In genomic region chr3:73433079-73433478, GRCh38 we compare ENCODE assay signal across 18 cellular contexts.
"Had no signal": no experiment of that assay in that cellular context is flagged by ENCODE, and none has a peak within 500 bp of the region (broad histone marks: within the 10 kb centered on the region; RNA-seq: fewer than 3 reads in every experiment).

No MANE protein-coding gene starts in this region.

- DNase-seq: activated B cell treated with CpG ODN at 0.5 μM for 24 hours; activated CD8-positive, alpha-beta memory T cell treated with anti-CD3 and anti-CD28 coated beads for 24 hours; activated naive CD4-positive, alpha-beta T cell treated with Interleukin-2 at 50 U/mL for 16 hours; effector CD8-positive, alpha-beta T cell; occipital lobe; stimulated activated CD4-positive, alpha-beta T cell treated with anti-CD3 and anti-CD28 coated beads, Interleukin-4, amount 100 ng/mL, for 1 hour; stimulated activated CD8-positive, alpha-beta memory T cell treated with anti-CD3 and anti-CD28 coated beads, Interleukin-4, amount 100 ng/mL, for 48 hours; stimulated activated naive CD8-positive, alpha-beta T cell treated with anti-CD3 and anti-CD28 coated beads, Interleukin-15, Interleukin-2, amounts not matched to agents 100 U/mL and 50 U/mL, for 24 hours had no signal

- ATAC-seq: activated naive CD8-positive, alpha-beta T cell treated with anti-CD3 and anti-CD28 coated beads, Interleukin-2, amount 50 U/mL, for 24 hours; mucosa of descending colon; naive thymus-derived CD8-positive, alpha-beta T cell; stimulated activated naive CD8-positive, alpha-beta T cell treated with anti-CD3 and anti-CD28 coated beads, Interleukin-15, Interleukin-2, amounts not matched to agents 100 U/mL and 50 U/mL, for 24 hours had no signal

- H3K9me3 Mint-ChIP-seq: activated B cell treated with CpG ODN at 0.5 μM for 24 hours; activated CD4-positive, alpha-beta T cell treated with anti-CD3 and anti-CD28 coated beads, Interleukin-2, amount 10 ng/mL, durations not matched to agents 7 days and 5 days; activated naive CD8-positive, alpha-beta T cell treated with anti-CD3 and anti-CD28 coated beads, Interleukin-2, amount 50 U/mL, for 24 hours; naive thymus-derived CD8-positive, alpha-beta T cell; T-helper 1 cell treated with Interleukin-12 subunit alpha and Interleukin-12 subunit beta and Interleukin-4 antibody, amounts not matched to agents 30 μg/mL and 1 μg/mL, for 36 hours had no signal

- H3K27me3 ChIP-seq: ascending aorta had no signal

- H3K4me3 Mint-ChIP-seq: activated B cell treated with CpG ODN at 0.5 μM for 24 hours; activated CD4-positive, alpha-beta T cell treated with anti-CD3 and anti-CD28 coated beads, Interleukin-2, amount 10 ng/mL, durations not matched to agents 7 days and 5 days; activated naive CD8-positive, alpha-beta T cell treated with anti-CD3 and anti-CD28 coated beads, Interleukin-2, amount 50 U/mL, for 24 hours; immature natural killer cell; naive thymus-derived CD8-positive, alpha-beta T cell; T-helper 1 cell treated with Interleukin-12 subunit alpha and Interleukin-12 subunit beta and Interleukin-4 antibody, amounts not matched to agents 30 μg/mL and 1 μg/mL, for 36 hours had no signal

- H3K4me3 ChIP-seq: coronary artery, lung, mucosa of descending colon, thoracic aorta had no signal

- H3K36me3 Mint-ChIP-seq: immature natural killer cell; naive thymus-derived CD8-positive, alpha-beta T cell had no signal

- H3K27ac ChIP-seq: ascending aorta, coronary artery, thoracic aorta had no signal

- H3K36me3 ChIP-seq: ascending aorta, thoracic aorta had no signal

- H3K27ac Mint-ChIP-seq: activated B cell treated with CpG ODN at 0.5 μM for 24 hours; activated CD4-positive, alpha-beta T cell treated with anti-CD3 and anti-CD28 coated beads, Interleukin-2, amount 10 ng/mL, durations not matched to agents 7 days and 5 days; activated naive CD8-positive, alpha-beta T cell treated with anti-CD3 and anti-CD28 coated beads, Interleukin-2, amount 50 U/mL, for 24 hours; immature natural killer cell; naive thymus-derived CD8-positive, alpha-beta T cell; T-helper 1 cell treated with Interleukin-12 subunit alpha and Interleukin-12 subunit beta and Interleukin-4 antibody, amounts not matched to agents 30 μg/mL and 1 μg/mL, for 36 hours had no signal

- H3K4me1 Mint-ChIP-seq: activated B cell treated with CpG ODN at 0.5 μM for 24 hours; activated CD4-positive, alpha-beta T cell treated with anti-CD3 and anti-CD28 coated beads, Interleukin-2, amount 10 ng/mL, durations not matched to agents 7 days and 5 days; activated naive CD8-positive, alpha-beta T cell treated with anti-CD3 and anti-CD28 coated beads, Interleukin-2, amount 50 U/mL, for 24 hours; immature natural killer cell; naive thymus-derived CD8-positive, alpha-beta T cell had no signal

- H3K9me3 ChIP-seq: ascending aorta, mucosa of descending colon, thoracic aorta had no signal

- H3K27me3 Mint-ChIP-seq: activated CD4-positive, alpha-beta T cell treated with anti-CD3 and anti-CD28 coated beads, Interleukin-2, amount 10 ng/mL, durations not matched to agents 7 days and 5 days had no signal
